ENCODE assay signal across 17 cellular contexts in genomic region chr12:82474181-82474797, GRCh38.
DNase-seq lines count a peak whose midpoint lies in the region; ATAC-seq and TF ChIP-seq lines count a peak whose summit lies in the region.
"Had no signal": no experiment of that assay in that cellular context is flagged by ENCODE, and none has a peak within 500 bp of the region (broad histone marks: within the 10 kb centered on the region; RNA-seq: fewer than 3 reads in every experiment).

No MANE protein-coding gene starts in this region.

- H3K4me3 Mint-ChIP-seq in HFFc6, result peak overlapping the region; percentile 53
- H3K4me3 Mint-ChIP-seq: CD8-positive, alpha-beta T cell; central memory CD8-positive, alpha-beta T cell had no signal

- H3K4me3 ChIP-seq in gastrocnemius medialis, result no peak overlapping the region
- H3K4me3 ChIP-seq: ovary, tibial nerve had no signal

- in situ Hi-C loops in gastrocnemius medialis (cut with MboI; ENCODE audit: low sequenced_read_pairs in 4 of 4), result no loop called here

- intact Hi-C loops in gastrocnemius medialis (cut with DNase I; ENCODE audit: low total_unique reads), result no loop called here

- H3K27ac Mint-ChIP-seq in HFFc6, result peak overlapping the region; percentile 76
- H3K27ac Mint-ChIP-seq: CD8-positive, alpha-beta T cell had no signal

- H3K9me3 Mint-ChIP-seq in HFFc6, result no peaks in the 10 kb centered on the region

- H3K4me1 Mint-ChIP-seq in HFFc6 (ENCODE audit: low read depth), result peaks cover 28% of the 10 kb centered on the region
- H3K4me1 Mint-ChIP-seq: central memory CD8-positive, alpha-beta T cell had no signal

- TF ChIP-seq POLR2A in gastrocnemius medialis (IDR thresholded peaks at IDR 0.05), result no peak

- no peak for DNase-seq in HFFc6
- DNase-seq in islet precursor cell, result peak; percentile 37
- no peak for DNase-seq in gastrocnemius medialis
- DNase-seq in MV-4-11 (lab: John Stamatoyannopoulos, UW), result no peak
- DNase-seq in NCI-H1694 treated with DMSO at 0.1 percent for 48 hours (lab: John Stamatoyannopoulos, UW), result no peak
- DNase-seq in mucosa of gallbladder (ENCODE audit: low spot score), result no peak
- DNase-seq: activated naive CD4-positive, alpha-beta T cell treated with anti-CD3 and anti-CD28 coated beads, Interleukin-2, amount 50 U/mL, for 16 hours; CD8-positive, alpha-beta T cell; mesenchymal stem cell; NCI-H1048; NCI-H526 treated with DMSO at 0.1 percent for 48 hours; ovary had no signal

- ATAC-seq in GM19328 (IDR thresholded peaks at IDR 0.05; ENCODE audit: unreplicated experiment) (peak; percentile 74), HG03159 (IDR thresholded peaks at IDR 0.05; ENCODE audit: unreplicated experiment) (peak; percentile 64), gastrocnemius medialis (no peak)
- ATAC-seq: CD8-positive, alpha-beta T cell; esophagus mucosa had no signal

- H3K27ac ChIP-seq in gastrocnemius medialis, result no peak overlapping the region
- H3K27ac ChIP-seq: ovary, tibial nerve had no signal

- TF ChIP-seq CTCF in HFFc6 (IDR thresholded peaks at IDR 0.05) (no peak), gastrocnemius medialis (IDR thresholded peaks at IDR 0.05 in 4 of 5, conservative IDR thresholded peaks at IDR 0.05 in 1 of 5) (no peak)

- H3K9me3 ChIP-seq in gastrocnemius medialis, result no peaks in the 10 kb centered on the region
- H3K9me3 ChIP-seq: ovary had no signal

- H3K27me3 ChIP-seq in gastrocnemius medialis, result no peaks in the 10 kb centered on the region
- H3K27me3 ChIP-seq: ovary, tibial nerve had no signal

- no peaks in the 10 kb centered on the region for H3K4me1 ChIP-seq in gastrocnemius medialis
- H3K4me1 ChIP-seq: tibial nerve had no signal

- H3K27me3 Mint-ChIP-seq in HFFc6 (ENCODE audit: insufficient read depth), result no peaks in the 10 kb centered on the region
- H3K27me3 Mint-ChIP-seq: central memory CD8-positive, alpha-beta T cell had no signal

- peaks cover 11% of the 10 kb centered on the region for H3K36me3 Mint-ChIP-seq in HFFc6 (ENCODE audit: low read depth)

- H3K36me3 ChIP-seq in gastrocnemius medialis, result peaks cover 0 to 5% of the 10 kb centered on the region in 2 donors
- H3K36me3 ChIP-seq: ovary had no signal

Comparison
In these comparisons a context has a peak if more than half of its experiments do, and no peak if none do; other contexts are left out.
1. ATAC-seq: peak in GM19328 (single experiment) and HG03159 (single experiment); none in gastrocnemius medialis (0 of 2).